In genomic region chr1:201538618-201539551, GRCh38 we compare ENCODE assay signal across 7 cellular contexts. TPM values are rescaled to one million over a fixed set of nuclear protein-coding genes. Genes with fewer than 3 reads are reported as not detected.
DNase-seq lines count a peak whose midpoint lies in the region; ATAC-seq and TF ChIP-seq lines count a peak whose summit lies in the region.

NAV1 (plus strand) TSS chr1:201539127; CDS start chr1:201622885, 83,758 bp downstream.

- H3K4ac ChIP-seq in IMR-90 (ENCODE audit: low read depth, low read length), result peak within 1 kb of the TSS; percentile 84

- H2AFZ ChIP-seq in IMR-90 (replicated peaks; ENCODE audit: low read length, poor library complexity), result peak within 1 kb of the TSS; percentile 90

- TF ChIP-seq RAD21 in IMR-90 (IDR thresholded peaks at IDR 0.05; ENCODE audit: low read length), result no peak

- peak within 1 kb of the TSS; percentile 56 to 77 for H4K8ac ChIP-seq in IMR-90 (ENCODE audit: low read depth in 2 of 2, low read length in 2 of 2)

- H3K9me3 Mint-ChIP-seq in activated CD4-positive, alpha-beta memory T cell treated with anti-CD3 and anti-CD28 coated beads, Interleukin-2, amount 10 ng/mL, durations not matched to agents 7 days and 5 days, result no peaks in the 10 kb centered on the region

- peaks cover 26% of the 10 kb centered on the region for H3K9me1 ChIP-seq in IMR-90 (ENCODE audit: insufficient read depth, low read length)

- CTCF ChIA-PET in IMR-90 (lab: Yijun Ruan, JAX), result no interaction called here
- CTCF ChIA-PET in activated CD4-positive, alpha-beta memory T cell treated with anti-CD3 and anti-CD28 coated beads, Interleukin-2, amount 10 ng/mL, durations not matched to agents 7 days and 5 days (lab: Charles Lee), result interaction anchor here (2.0 kb wide), 1 partner anchor 26 kb away, joined by 6 read pairs; no protein-coding TSS in a partner anchor

- peak within 1 kb of the TSS; percentile 79 for H2BK120ac ChIP-seq in IMR-90 (ENCODE audit: low read depth, low read length)

- DNase-seq in DMS79 treated with DMSO at 0.1 percent for 48 hours (lab: John Stamatoyannopoulos, UW), result peak; percentile 40
- peak; percentile 75 for DNase-seq in IMR-90
- no peak for DNase-seq in activated CD4-positive, alpha-beta memory T cell treated with anti-CD3 and anti-CD28 coated beads, Interleukin-2, amount 10 ng/mL, durations not matched to agents 7 days and 5 days
- peak; percentile 78 for DNase-seq in fibroblast of pulmonary artery (ENCODE audit: low read depth)

- H2AK5ac ChIP-seq in IMR-90 (ENCODE audit: low read depth, low read length), result peak within 1 kb of the TSS; percentile 54; the same call in 1 of the 2 replicates

- H3K27me3 ChIP-seq in IMR-90 (ENCODE audit: control insufficient read depth, insufficient read depth, low read length) (no peaks in the 10 kb centered on the region), muscle layer of duodenum (ENCODE audit: low read depth, low read length) (peaks cover 5% of the 10 kb centered on the region)

- no peak for TF ChIP-seq CTCF in IMR-90 (conservative IDR thresholded peaks at IDR 0.05; ENCODE audit: low read depth, low read length)
- no peak for TF ChIP-seq CTCF in fibroblast of pulmonary artery (IDR thresholded peaks at IDR 0.05; ENCODE audit: low read length, missing control alignments)

- H2BK5ac ChIP-seq in IMR-90 (ENCODE audit: low read depth, low read length, poor library complexity, severe bottlenecking), result peak within 1 kb of the TSS; percentile 69

- H4K91ac ChIP-seq in IMR-90 (ENCODE audit: insufficient read depth, low read depth, low read length), result peak within 1 kb of the TSS; percentile 79

- peak within 1 kb of the TSS; percentile 74 for H3K27ac ChIP-seq in IMR-90 (ENCODE audit: insufficient read depth, low read length)
- H3K27ac ChIP-seq in muscle layer of duodenum (ENCODE audit: low read length), result peak within 1 kb of the TSS; percentile 47
- peak within 1 kb of the TSS; percentile 12 for H3K27ac ChIP-seq in urinary bladder (ENCODE audit: low read depth)

- H4K5ac ChIP-seq in IMR-90 (ENCODE audit: low read depth, low read length), result peak within 1 kb of the TSS; percentile 40

- peak within 1 kb of the TSS; percentile 94 for H3K9ac ChIP-seq in IMR-90 (ENCODE audit: low read depth, low read length)

- H3K36me3 ChIP-seq in IMR-90 (ENCODE audit: control insufficient read depth, insufficient read depth, low read length) (no peaks in the 10 kb centered on the region), muscle layer of duodenum (ENCODE audit: control insufficient read depth in 1 of 2, insufficient read depth in 2 of 2, low read length in 2 of 2) (peaks cover 0 to 5% of the 10 kb centered on the region in 2 donors), urinary bladder (ENCODE audit: insufficient read depth) (no peaks in the 10 kb centered on the region)

- dilution Hi-C loops in IMR-90 (cut with HindIII; ENCODE audit: low sequenced_read_pairs, unreplicated experiment), result no loop called here

- ATAC-seq in IMR-90 (ENCODE audit: low read depth) (peak; percentile 62), GM18517 (IDR thresholded peaks at IDR 0.05; ENCODE audit: unreplicated experiment) (no peak)

- TF ChIP-seq POLR2A in IMR-90 (IDR thresholded peaks at IDR 0.05; ENCODE audit: low read depth, low read length), result peak; percentile 91; the same call in 1 of the 2 replicates

- no TSS peak for BruUV-seq in IMR-90 (replicated peaks; lab: Mats Ljungman, UMichigan)

- H3K27ac Mint-ChIP-seq in activated CD4-positive, alpha-beta memory T cell treated with anti-CD3 and anti-CD28 coated beads, Interleukin-2, amount 10 ng/mL, durations not matched to agents 7 days and 5 days, result no peak within 1 kb of the TSS

- H3K23ac ChIP-seq in IMR-90 (ENCODE audit: low read depth, low read length), result peak within 1 kb of the TSS; percentile 96

- H2BK15ac ChIP-seq in IMR-90 (ENCODE audit: low read depth, low read length), result peak within 1 kb of the TSS; percentile 67

- peak within 1 kb of the TSS; percentile 92 for H3K14ac ChIP-seq in IMR-90 (replicated peaks; ENCODE audit: low read depth, low read length)

- intact Hi-C loops in IMR-90 (cut with micrococcal nuclease), result loop anchor here (10.0 kb wide), 1 partner anchor 436 kb away; no protein-coding TSS in a partner anchor

- peak within 1 kb of the TSS; percentile 80 for H3K56ac ChIP-seq in IMR-90 (ENCODE audit: extremely low read depth, insufficient read depth, low read length)

- H3K79me1 ChIP-seq in IMR-90 (ENCODE audit: low read depth in 1 of 2, low read length in 2 of 2), result peaks cover 2 to 66% of the 10 kb centered on the region in 2 experiments; a peak in 2 of 4 replicates

- H2AK9ac ChIP-seq in IMR-90 (replicated peaks; ENCODE audit: low read depth, low read length, poor library complexity), result peak within 1 kb of the TSS; percentile 95

- H3K36me3 Mint-ChIP-seq in activated CD4-positive, alpha-beta memory T cell treated with anti-CD3 and anti-CD28 coated beads, Interleukin-2, amount 10 ng/mL, durations not matched to agents 7 days and 5 days (ENCODE audit: low read depth), result no peaks in the 10 kb centered on the region

- H3K27me3 Mint-ChIP-seq in activated CD4-positive, alpha-beta memory T cell treated with anti-CD3 and anti-CD28 coated beads, Interleukin-2, amount 10 ng/mL, durations not matched to agents 7 days and 5 days, result peaks cover 68% of the 10 kb centered on the region

- peak within 1 kb of the TSS; percentile 63 for H3K18ac ChIP-seq in IMR-90 (ENCODE audit: low read depth, low read length)

- peaks cover 35% of the 10 kb centered on the region for H3K4me1 ChIP-seq in IMR-90 (ENCODE audit: control insufficient read depth, insufficient read depth, low read length)
- H3K4me1 ChIP-seq in muscle layer of duodenum (ENCODE audit: control insufficient read depth in 1 of 2, insufficient read depth in 2 of 2, low read length in 2 of 2), result peaks cover 12 to 29% of the 10 kb centered on the region in 2 donors
- H3K4me1 ChIP-seq in urinary bladder (ENCODE audit: insufficient read depth), result no peaks in the 10 kb centered on the region

- in situ Hi-C loops in IMR-90 (cut with MboI; ENCODE audit: low sequenced_read_pairs), result loop anchor here (25.0 kb wide), 2 partner anchors 423 to 598 kb away; partner anchors contain the start of genes ARL8A and TIMM17A

- 1% methylated on average over 38 of the region's 93 CpGs; no CpG with 5 or more reads in 1 of the 2 experiments for WGBS in IMR-90 (ENCODE audit: extremely low coverage in 2 of 2, insufficient read length in 1 of 2), 2 experiments
- under 1% methylated on average over 93 of the region's 93 CpGs for WGBS in urinary bladder

- POLR2A ChIA-PET in IMR-90 (lab: Charles Lee; ENCODE audit: unreplicated experiment), result interaction anchor here (0.6 kb wide), 1 partner anchor 110 kb away, joined by 3 read pairs; no protein-coding TSS in a partner anchor
- POLR2A ChIA-PET in activated CD4-positive, alpha-beta memory T cell treated with anti-CD3 and anti-CD28 coated beads, Interleukin-2, amount 10 ng/mL, durations not matched to agents 7 days and 5 days (lab: Charles Lee), result interaction anchor here (0.8 kb wide), 1 partner anchor 9 kb away, joined by 4 read pairs; no protein-coding TSS in a partner anchor

- H3K4me1 Mint-ChIP-seq in activated CD4-positive, alpha-beta memory T cell treated with anti-CD3 and anti-CD28 coated beads, Interleukin-2, amount 10 ng/mL, durations not matched to agents 7 days and 5 days, result peaks cover 17% of the 10 kb centered on the region

- peak within 1 kb of the TSS; percentile 98 for H3K4me2 ChIP-seq in IMR-90 (ENCODE audit: low read depth, low read length)

- peak within 1 kb of the TSS; percentile 35 for H3K4me3 Mint-ChIP-seq in activated CD4-positive, alpha-beta memory T cell treated with anti-CD3 and anti-CD28 coated beads, Interleukin-2, amount 10 ng/mL, durations not matched to agents 7 days and 5 days

- H3K4me3 ChIP-seq in IMR-90 (ENCODE audit: insufficient read depth, low read depth, low read length) (peak within 1 kb of the TSS; percentile 73), fibroblast of pulmonary artery (replicated peaks; ENCODE audit: low read depth, low read length) (peak within 1 kb of the TSS; percentile 80), muscle layer of duodenum (ENCODE audit: low read depth in 1 of 2, low read length in 2 of 2) (peak within 1 kb of the TSS; percentile 67 to 75), urinary bladder (ENCODE audit: low read depth, low read length) (peak within 1 kb of the TSS; percentile 61)

- peak within 1 kb of the TSS; percentile 64; the same call in 1 of the 2 replicates for H2BK20ac ChIP-seq in IMR-90 (ENCODE audit: low read depth, low read length)

- no peaks in the 10 kb centered on the region for H3K9me3 ChIP-seq in IMR-90 (ENCODE audit: control insufficient read depth, insufficient read depth, low read length)
- no peaks in the 10 kb centered on the region for H3K9me3 ChIP-seq in muscle layer of duodenum (ENCODE audit: control insufficient read depth in 1 of 2, low read length in 2 of 2)

- H4K20me1 ChIP-seq in IMR-90 (ENCODE audit: insufficient read depth, low read length), result no peaks in the 10 kb centered on the region

TF ChIP-seq in IMR-90, 13 proteins besides CTCF, POLR2A, EP300 and RAD21:
- TF ChIP-seq MAZ (IDR thresholded peaks at IDR 0.05; ENCODE audit: borderline replicate concordance, low read depth, low read length) (no peak; the same call in 1 of the 2 replicates), FOS (IDR thresholded peaks at IDR 0.05; ENCODE audit: low read depth, low read length) (peak; percentile 36; the same call in 1 of the 2 replicates), CEBPB (IDR thresholded peaks at IDR 0.05; ENCODE audit: low read depth, low read length) (no peak), BHLHE40 (IDR thresholded peaks at IDR 0.05; ENCODE audit: low read depth, low read length) (peak; percentile 91)
- TF ChIP-seq, protein P1, sequence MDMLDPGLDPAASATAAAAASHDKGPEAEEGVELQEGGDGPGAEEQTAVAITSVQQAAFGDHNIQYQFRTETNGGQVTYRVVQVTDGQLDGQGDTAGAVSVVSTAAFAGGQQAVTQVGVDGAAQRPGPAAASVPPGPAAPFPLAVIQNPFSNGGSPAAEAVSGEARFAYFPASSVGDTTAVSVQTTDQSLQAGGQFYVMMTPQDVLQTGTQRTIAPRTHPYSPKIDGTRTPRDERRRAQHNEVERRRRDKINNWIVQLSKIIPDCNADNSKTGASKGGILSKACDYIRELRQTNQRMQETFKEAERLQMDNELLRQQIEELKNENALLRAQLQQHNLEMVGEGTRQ (IDR thresholded peaks at IDR 0.05; ENCODE audit: low read depth, low read length), result peak; percentile 59

RNA-seq across cellular contexts. Expression of gene NAV1, which starts in this region (rescaled TPM):
- total RNA-seq in IMR-90 (2012; rRNA removed) (14.0 and 14.4 TPM in 2 replicates), urinary bladder (27.5 TPM)
- polyA plus RNA-seq in IMR-90 (2012; rRNA removed) (23.1 and 23.6 TPM in 2 replicates), urinary bladder (19.0 TPM)
- polyA plus RNA-seq in IMR-90 (2012; cell fraction: cytosol; rRNA removed), result 11.8 and 15.2 TPM in 2 replicates
- 31.9 and 47.5 TPM in 2 replicates for polyA plus RNA-seq in IMR-90 (2012; cell fraction: nucleus; rRNA removed; ENCODE audit: low replicate concordance)
- 1 to 10 TPM; 2.8 to 3.0 TPM for total RNA-seq in activated CD4-positive, alpha-beta memory T cell treated with anti-CD3 and anti-CD28 coated beads, Interleukin-2, amount 10 ng/mL, durations not matched to agents 7 days and 5 days

Comparison
In these comparisons a context has a peak if more than half of its experiments do, and no peak if none do; other contexts are left out.
1. H3K27ac ChIP-seq: peak in every context shown above with its lines; median percentile 74 in IMR-90; 47 in muscle layer of duodenum; 12 in urinary bladder.